In genomic region chr14:77346495-77346894, GRCh38 we compare ENCODE assay signal across 18 cellular contexts. TPM values are rescaled to one million over a fixed set of nuclear protein-coding genes. Genes with fewer than 3 reads are reported as not detected.
DNase-seq lines count a peak whose midpoint lies in the region; FAIRE-seq and TF ChIP-seq lines count a peak whose summit lies in the region.
"Had no signal": no experiment of that assay in that cellular context is flagged by ENCODE, and none has a peak within 500 bp of the region (broad histone marks: within the 10 kb centered on the region; RNA-seq: fewer than 3 reads in every experiment).

No MANE protein-coding gene starts in this region.

- no peaks in the 10 kb centered on the region for H3K27me3 Mint-ChIP-seq in nephron progenitor cell (ENCODE audit: low read depth, poor library complexity)
- H3K27me3 Mint-ChIP-seq in endothelial cell (ENCODE audit: unreplicated experiment): no peaks in the 10 kb centered on the region
- H3K27me3 Mint-ChIP-seq: CD4-positive, alpha-beta memory T cell had no signal

- DNase-seq in HTR-8/SVneo (ENCODE audit: insufficient read length, low spot score) (no peak), frontal cortex (ENCODE audit: low spot score in 2 of 2) (no peak), nephron progenitor cell (no peak), GM13977 (ENCODE audit: low spot score) (no peak), hypothalamus (lab: John Stamatoyannopoulos, UW) (no peak), endothelial cell (ENCODE audit: low spot score) (no peak)
- DNase-seq: C1 segment of cervical spinal cord; Calu3; CD4-positive, alpha-beta memory T cell; COR-L47; DMS53; DMS79 treated with DMSO at 0.1 percent for 48 hours; GF-D8; GM23248; H7; HCEC 1CT had no signal

- in situ Hi-C loops in GM13977 (cut with MboI; ENCODE audit: low pct_unique_long_range_greater_than_20kb, low sequenced_read_pairs, unreplicated experiment): no loop called here

- FAIRE-seq in HTR-8/SVneo (lab: Jason Lieb, UNC): peak; percentile 28
- peak; percentile 3 for FAIRE-seq in frontal cortex (lab: Jason Lieb, UNC)
- FAIRE-seq: GM12891, H1 had no signal

- H3K27ac Mint-ChIP-seq in nephron progenitor cell: peak overlapping the region; percentile 29
- H3K27ac Mint-ChIP-seq in endothelial cell (ENCODE audit: unreplicated experiment): no peak overlapping the region

- TF ChIP-seq CTCF in nephron progenitor cell (IDR thresholded peaks at IDR 0.05) (no peak), GM13977 (IDR thresholded peaks at IDR 0.05; ENCODE audit: extremely low read depth, insufficient read depth, missing control alignments) (no peak), endothelial cell (IDR thresholded peaks at IDR 0.05; ENCODE audit: unreplicated experiment) (no peak)

- no peak overlapping the region for H3K4me3 Mint-ChIP-seq in nephron progenitor cell
- H3K4me3 Mint-ChIP-seq in endothelial cell (ENCODE audit: unreplicated experiment): no peak overlapping the region
- H3K4me3 Mint-ChIP-seq: CD4-positive, alpha-beta memory T cell had no signal

- H3K9me3 Mint-ChIP-seq in nephron progenitor cell: no peaks in the 10 kb centered on the region
- H3K9me3 Mint-ChIP-seq in endothelial cell (ENCODE audit: unreplicated experiment): no peaks in the 10 kb centered on the region
- H3K9me3 Mint-ChIP-seq: CD4-positive, alpha-beta memory T cell had no signal

- H3K36me3 Mint-ChIP-seq in nephron progenitor cell (ENCODE audit: low read depth): peaks cover 54% of the 10 kb centered on the region
- H3K36me3 Mint-ChIP-seq in endothelial cell (ENCODE audit: low read depth, unreplicated experiment): peaks cover 4% of the 10 kb centered on the region

- H3K4me1 Mint-ChIP-seq in nephron progenitor cell (peaks cover 36% of the 10 kb centered on the region), endothelial cell (ENCODE audit: unreplicated experiment) (no peaks in the 10 kb centered on the region)
- H3K4me1 Mint-ChIP-seq: CD4-positive, alpha-beta memory T cell had no signal

RNA-seq across cellular contexts. Expression of gene GSTZ1, which starts 25.7 kb away (rescaled TPM):
- 3.3 TPM for total RNA-seq in frontal cortex
- total RNA-seq in endothelial cell (ENCODE audit: unreplicated experiment): 20.0 TPM

RNA-seq across cellular contexts. Expression of gene POMT2, which starts 25.8 kb away (rescaled TPM):
- total RNA-seq in frontal cortex (14.3 TPM), endothelial cell (ENCODE audit: unreplicated experiment) (33.8 TPM)

RNA-seq across cellular contexts. Expression of gene TMED8, which starts 30.4 kb away (rescaled TPM):
- 25.3 TPM for total RNA-seq in frontal cortex
- 9.9 TPM for total RNA-seq in endothelial cell (ENCODE audit: unreplicated experiment)

RNA-seq across cellular contexts. Expression of gene SAMD15, which starts 30.7 kb away (rescaled TPM):
- total RNA-seq in frontal cortex (12.6 TPM), endothelial cell (ENCODE audit: unreplicated experiment) (1.7 TPM)
